26 cellular contexts compared by ENCODE assay signal in the genomic region with DNA sequence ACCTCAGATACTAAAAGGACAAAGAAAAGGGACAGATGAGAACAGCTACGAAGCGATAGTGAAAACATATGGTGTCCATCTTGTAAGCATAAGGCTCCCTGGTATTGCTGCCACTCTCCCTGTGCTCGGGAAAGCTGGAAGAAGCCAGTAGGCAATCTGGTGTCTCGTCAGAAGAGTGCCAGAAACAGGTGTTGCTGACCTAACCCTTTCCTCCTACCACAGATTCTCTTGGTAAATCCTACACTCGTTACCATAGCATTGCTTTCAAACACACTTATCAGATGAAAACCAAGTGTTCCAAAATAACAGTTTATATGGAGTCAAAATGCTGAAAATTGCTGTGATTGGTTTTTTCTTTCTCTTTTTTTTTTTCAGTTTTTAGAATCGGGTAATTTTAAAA.
A peak's percentile ranks its signal among the peaks of the same experiment; 100 is the strongest.
DNase-seq lines count a peak whose midpoint lies in the region; ATAC-seq and TF ChIP-seq lines count a peak whose summit lies in the region.
"Had no signal": no experiment of that assay in that cellular context is flagged by ENCODE, and none has a peak within 500 bp of the region (broad histone marks: within the 10 kb centered on the region; RNA-seq: fewer than 3 reads in every experiment).

No MANE protein-coding gene starts in this region.

- no peaks in the 10 kb centered on the region for H3K36me3 ChIP-seq in SK-N-SH (replicated peaks in 1 of 2; ENCODE audit: control insufficient read depth in 1 of 2, insufficient read depth in 2 of 2, low read length in 1 of 2)
- H3K36me3 ChIP-seq in SJCRH30: no peaks in the 10 kb centered on the region
- H3K36me3 ChIP-seq in tibial artery: no peaks in the 10 kb centered on the region
- H3K36me3 ChIP-seq: BLaER1, colonic mucosa, pancreas, upper lobe of right lung had no signal

- ATAC-seq in SK-N-SH treated with all-trans-retinoic acid at 6 μM for 48 hours (no peak), GM21390 (IDR thresholded peaks at IDR 0.05; ENCODE audit: unreplicated experiment) (no peak)
- ATAC-seq in activated CD8-positive, alpha-beta memory T cell treated with anti-CD3 and anti-CD28 coated beads, Interleukin-2, amount 10 ng/mL, durations not matched to agents 7 days and 5 days: no peak
- ATAC-seq: activated CD4-positive, CD25-positive, alpha-beta regulatory T cell treated with anti-CD3 and anti-CD28 coated beads, Interleukin-2, amount 50 U/mL, for 24 hours; activated T-cell treated with anti-CD3 and anti-CD28 coated beads, Interleukin-2, amount 50 U/mL, for 72 hours; foreskin keratinocyte; natural killer cell; upper lobe of right lung had no signal

- no peaks in the 10 kb centered on the region for H3F3A ChIP-seq in SK-N-SH (replicated peaks; ENCODE audit: insufficient read depth)

- no peak for TF ChIP-seq CTCF in SK-N-SH (IDR thresholded peaks at IDR 0.05)
- TF ChIP-seq CTCF in glutamatergic neuron (IDR thresholded peaks at IDR 0.05; ENCODE audit: partially characterized antibody, unreplicated experiment): no peak
- no peak for TF ChIP-seq CTCF in tibial artery (IDR thresholded peaks at IDR 0.05)

- no peak for TF ChIP-seq RAD21 in SK-N-SH (IDR thresholded peaks at IDR 0.05; ENCODE audit: low read length)

- CTCF ChIA-PET in SK-N-SH (lab: Yijun Ruan, JAX): no interaction called here
- CTCF ChIA-PET in activated CD8-positive, alpha-beta memory T cell treated with anti-CD3 and anti-CD28 coated beads, Interleukin-2, amount 10 ng/mL, durations not matched to agents 7 days and 5 days (lab: Charles Lee): no interaction called here

- H3K4me2 ChIP-seq in SK-N-SH: no peak overlapping the region
- H3K4me2 ChIP-seq: BLaER1 had no signal

- H2AFZ ChIP-seq in SK-N-SH (ENCODE audit: low read depth): 0 out of 2 replicates have a peak overlapping the region, but pooled peaks have one; percentile 48

- POLR2A ChIA-PET in SK-N-SH (lab: Yijun Ruan, JAX): no interaction called here

- no peak for TF ChIP-seq EP300 in SK-N-SH (IDR thresholded peaks at IDR 0.05; ENCODE audit: borderline replicate concordance in 1 of 2, low read depth in 1 of 2, low read length in 1 of 2)

- peak overlapping the region; percentile 75 for H3K4me3 Mint-ChIP-seq in glutamatergic neuron (ENCODE audit: unreplicated experiment)
- H3K4me3 Mint-ChIP-seq in activated CD8-positive, alpha-beta memory T cell treated with anti-CD3 and anti-CD28 coated beads, Interleukin-2, amount 10 ng/mL, durations not matched to agents 7 days and 5 days: no peak overlapping the region
- H3K4me3 Mint-ChIP-seq: activated T-cell treated with anti-CD3 and anti-CD28 coated beads, Interleukin-2, amount 50 U/mL, for 72 hours; memory B cell; natural killer cell; stimulated activated naive CD8-positive, alpha-beta T cell treated with anti-CD3 and anti-CD28 coated beads, Interleukin-15, Interleukin-2, amounts not matched to agents 100 ng/mL and 50 ng/mL, for 24 hours had no signal

- no peaks in the 10 kb centered on the region for H3K36me3 Mint-ChIP-seq in glutamatergic neuron (ENCODE audit: unreplicated experiment)
- no peaks in the 10 kb centered on the region for H3K36me3 Mint-ChIP-seq in activated CD8-positive, alpha-beta memory T cell treated with anti-CD3 and anti-CD28 coated beads, Interleukin-2, amount 10 ng/mL, durations not matched to agents 7 days and 5 days
- H3K36me3 Mint-ChIP-seq: memory B cell, natural killer cell had no signal

- H3K4me3 ChIP-seq in SK-N-SH (ENCODE audit: low read depth in 2 of 2, low read length in 1 of 2): no peak overlapping the region
- H3K4me3 ChIP-seq in SJCRH30: peak overlapping the region; percentile 55
- no peak overlapping the region for H3K4me3 ChIP-seq in tibial artery
- H3K4me3 ChIP-seq: BLaER1, colonic mucosa, pancreas, skin epidermis, upper lobe of right lung had no signal

- H3K9me3 ChIP-seq in SK-N-SH (no peaks in the 10 kb centered on the region), SJCRH30 (replicated peaks) (no peaks in the 10 kb centered on the region), tibial artery (no peaks in the 10 kb centered on the region)
- H3K9me3 ChIP-seq: BLaER1, colonic mucosa, pancreas, upper lobe of right lung had no signal

- no peak overlapping the region for H3K27ac ChIP-seq in SK-N-SH (ENCODE audit: low read depth in 2 of 2, low read length in 1 of 2)
- peak overlapping the region; percentile 90 for H3K27ac ChIP-seq in SJCRH30
- no peak overlapping the region for H3K27ac ChIP-seq in tibial artery
- H3K27ac ChIP-seq: BLaER1, colonic mucosa, foreskin keratinocyte, pancreas, skin epidermis, upper lobe of right lung had no signal

- H3K4me1 ChIP-seq in SK-N-SH (ENCODE audit: control insufficient read depth in 1 of 2, insufficient read depth in 2 of 2, low read depth in 1 of 2, low read length in 1 of 2) (no peaks in the 10 kb centered on the region), SJCRH30 (peaks cover 21% of the 10 kb centered on the region), tibial artery (no peaks in the 10 kb centered on the region)
- H3K4me1 ChIP-seq: BLaER1, colonic mucosa, foreskin keratinocyte, pancreas, upper lobe of right lung had no signal

- H4K20me1 ChIP-seq in SK-N-SH (ENCODE audit: insufficient read depth): no peaks in the 10 kb centered on the region
- H4K20me1 ChIP-seq: BLaER1 had no signal

- no peaks in the 10 kb centered on the region for H3K9me2 ChIP-seq in SK-N-SH

- DNase-seq in SK-N-SH (no peak), SJCRH30 (peak; percentile 95 to 98), glutamatergic neuron (peak; percentile 34), iPS-NIHi11 (ENCODE audit: low spot score) (no peak), tibial artery (no peak)
- DNase-seq in activated CD8-positive, alpha-beta memory T cell treated with anti-CD3 and anti-CD28 coated beads, Interleukin-2, amount 10 ng/mL, durations not matched to agents 7 days and 5 days: no peak
- DNase-seq: activated CD8-positive, alpha-beta memory T cell treated with anti-CD3 and anti-CD28 coated beads for 24 hours; activated naive CD4-positive, alpha-beta T cell treated with anti-CD3 and anti-CD28 coated beads, Interleukin-2, amount 50 U/mL, for 16 hours; activated T-cell treated with anti-CD3 and anti-CD28 coated beads, Interleukin-2, amount 50 U/mL, for 72 hours; Calu3; colonic mucosa; foreskin keratinocyte; natural killer cell; NCI-H146; NCI-H774; pancreas; stimulated activated CD4-positive, alpha-beta T cell treated with anti-CD3 and anti-CD28 coated beads, Interleukin-2, amount 100 ng/mL, for 48 hours; T-helper 9 cell; upper lobe of right lung had no signal

- peaks cover 10% of the 10 kb centered on the region for H3K9me3 Mint-ChIP-seq in glutamatergic neuron (ENCODE audit: unreplicated experiment)
- H3K9me3 Mint-ChIP-seq in activated CD8-positive, alpha-beta memory T cell treated with anti-CD3 and anti-CD28 coated beads, Interleukin-2, amount 10 ng/mL, durations not matched to agents 7 days and 5 days (ENCODE audit: low read depth): no peaks in the 10 kb centered on the region
- H3K9me3 Mint-ChIP-seq: activated T-cell treated with anti-CD3 and anti-CD28 coated beads, Interleukin-2, amount 50 U/mL, for 72 hours; memory B cell; natural killer cell; stimulated activated naive CD8-positive, alpha-beta T cell treated with anti-CD3 and anti-CD28 coated beads, Interleukin-15, Interleukin-2, amounts not matched to agents 100 ng/mL and 50 ng/mL, for 24 hours had no signal

- intact Hi-C loops in tibial artery (cut with DNase I; ENCODE audit: low total_unique reads): no loop called here

- no peak overlapping the region for H3K9ac ChIP-seq in SK-N-SH
- H3K9ac ChIP-seq: BLaER1 had no signal

- H3K27me3 ChIP-seq in SK-N-SH (ENCODE audit: insufficient read depth) (no peaks in the 10 kb centered on the region), SJCRH30 (no peaks in the 10 kb centered on the region), tibial artery (no peaks in the 10 kb centered on the region)
- H3K27me3 ChIP-seq: BLaER1, colonic mucosa, foreskin keratinocyte, pancreas, upper lobe of right lung had no signal

- 10% methylated on average over 6 of the region's 6 CpGs for WGBS in SK-N-SH (ENCODE audit: low lambda C conversion rate)

- H3K27me3 Mint-ChIP-seq in glutamatergic neuron (ENCODE audit: unreplicated experiment): peaks cover 8% of the 10 kb centered on the region
- H3K27me3 Mint-ChIP-seq in activated CD8-positive, alpha-beta memory T cell treated with anti-CD3 and anti-CD28 coated beads, Interleukin-2, amount 10 ng/mL, durations not matched to agents 7 days and 5 days: peaks cover 4% of the 10 kb centered on the region
- H3K27me3 Mint-ChIP-seq: memory B cell; stimulated activated naive CD8-positive, alpha-beta T cell treated with anti-CD3 and anti-CD28 coated beads, Interleukin-15, Interleukin-2, amounts not matched to agents 100 ng/mL and 50 ng/mL, for 24 hours had no signal

- peak overlapping the region; percentile 87 for H3K27ac Mint-ChIP-seq in glutamatergic neuron (ENCODE audit: unreplicated experiment)
- H3K27ac Mint-ChIP-seq in activated CD8-positive, alpha-beta memory T cell treated with anti-CD3 and anti-CD28 coated beads, Interleukin-2, amount 10 ng/mL, durations not matched to agents 7 days and 5 days: no peak overlapping the region
- H3K27ac Mint-ChIP-seq: activated T-cell treated with anti-CD3 and anti-CD28 coated beads, Interleukin-2, amount 50 U/mL, for 72 hours; memory B cell; natural killer cell; stimulated activated naive CD8-positive, alpha-beta T cell treated with anti-CD3 and anti-CD28 coated beads, Interleukin-15, Interleukin-2, amounts not matched to agents 100 ng/mL and 50 ng/mL, for 24 hours had no signal

- no peaks in the 10 kb centered on the region for H3K79me2 ChIP-seq in SK-N-SH (ENCODE audit: insufficient read depth)

- peaks cover 41% of the 10 kb centered on the region for H3K4me1 Mint-ChIP-seq in glutamatergic neuron (ENCODE audit: low read depth, unreplicated experiment)
- no peaks in the 10 kb centered on the region for H3K4me1 Mint-ChIP-seq in activated CD8-positive, alpha-beta memory T cell treated with anti-CD3 and anti-CD28 coated beads, Interleukin-2, amount 10 ng/mL, durations not matched to agents 7 days and 5 days

TF ChIP-seq in SK-N-SH treated with all-trans-retinoic acid at 6 μM for 48 hours, 23 proteins besides CTCF, POLR2A, EP300 and RAD21 (continues in another document):
- no peak for TF ChIP-seq ESRRG (CRISPR knock-in tag; IDR thresholded peaks at IDR 0.05)
- TF ChIP-seq, protein P1, sequence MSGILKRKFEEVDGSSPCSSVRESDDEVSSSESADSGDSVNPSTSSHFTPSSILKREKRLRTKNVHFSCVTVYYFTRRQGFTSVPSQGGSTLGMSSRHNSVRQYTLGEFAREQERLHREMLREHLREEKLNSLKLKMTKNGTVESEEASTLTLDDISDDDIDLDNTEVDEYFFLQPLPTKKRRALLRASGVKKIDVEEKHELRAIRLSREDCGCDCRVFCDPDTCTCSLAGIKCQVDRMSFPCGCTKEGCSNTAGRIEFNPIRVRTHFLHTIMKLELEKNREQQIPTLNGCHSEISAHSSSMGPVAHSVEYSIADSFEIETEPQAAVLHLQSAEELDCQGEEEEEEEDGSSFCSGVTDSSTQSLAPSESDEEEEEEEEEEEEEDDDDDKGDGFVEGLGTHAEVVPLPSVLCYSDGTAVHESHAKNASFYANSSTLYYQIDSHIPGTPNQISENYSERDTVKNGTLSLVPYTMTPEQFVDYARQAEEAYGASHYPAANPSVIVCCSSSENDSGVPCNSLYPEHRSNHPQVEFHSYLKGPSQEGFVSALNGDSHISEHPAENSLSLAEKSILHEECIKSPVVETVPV (CRISPR knock-in tag; IDR thresholded peaks at IDR 0.05): no peak
- no peak for TF ChIP-seq ZFP3 (CRISPR knock-in tag; IDR thresholded peaks at IDR 0.05)

Comparison
In these comparisons a context has a peak if more than half of its experiments do, and no peak if none do; other contexts are left out.
1. DNase-seq: peak in SJCRH30 (2 of 2) and glutamatergic neuron (single experiment); none in SK-N-SH (single experiment), activated CD8-positive, alpha-beta memory T cell treated with anti-CD3 and anti-CD28 coated beads, Interleukin-2, amount 10 ng/mL, durations not matched to agents 7 days and 5 days (single experiment), iPS-NIHi11 (single experiment) and tibial artery (0 of 2).